ENCODE assay signal across 1 cellular context in the genomic region with DNA sequence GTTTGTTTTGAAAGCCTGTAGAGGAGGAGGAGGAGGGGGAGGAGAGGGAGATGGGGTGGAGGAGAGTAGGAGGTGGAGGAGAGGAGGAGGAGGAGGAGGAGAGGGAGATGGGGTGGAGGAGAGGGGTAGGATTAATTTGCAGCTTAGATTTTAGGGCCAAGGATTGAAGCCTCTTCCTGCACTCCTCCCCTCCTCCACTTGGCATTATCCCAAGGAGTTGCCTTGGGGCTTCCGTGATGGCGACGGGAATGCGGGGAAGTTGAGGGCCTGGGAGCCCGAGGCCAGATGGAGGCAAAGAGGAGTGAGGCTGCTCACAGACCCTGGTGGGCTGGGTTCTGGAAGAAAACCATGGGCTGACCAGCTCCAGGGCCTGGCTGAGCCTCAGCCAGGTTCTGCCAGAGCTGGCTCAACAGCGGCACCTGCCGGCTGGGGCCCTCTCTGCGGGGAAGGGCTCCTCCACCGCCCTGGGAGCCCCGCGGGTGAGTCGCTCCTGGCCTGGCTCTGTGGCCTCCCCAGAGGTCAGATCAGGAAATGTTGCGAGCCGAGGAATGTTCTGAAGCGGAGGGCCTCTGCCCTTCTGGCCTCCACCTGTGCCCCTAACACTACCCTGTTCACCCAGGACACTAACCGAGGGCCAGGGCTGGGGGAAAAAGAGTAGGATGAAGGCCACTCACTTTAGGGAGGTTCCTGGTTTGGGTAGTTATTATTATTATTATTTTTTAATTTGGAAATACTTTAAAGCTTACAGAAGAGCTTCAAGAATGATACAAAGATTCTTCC.
A peak's percentile ranks its signal among the peaks of the same experiment; 100 is the strongest.
TF ChIP-seq lines count a peak whose summit lies in the region.

No MANE protein-coding gene starts in this region.

TF ChIP-seq in IMR-90, 13 proteins besides CTCF, POLR2A, EP300 and RAD21:
- TF ChIP-seq SMC3 (IDR thresholded peaks at IDR 0.05; ENCODE audit: low read depth, low read length) (peak; percentile 96), FOS (IDR thresholded peaks at IDR 0.05; ENCODE audit: low read depth, low read length) (no peak), MAZ (IDR thresholded peaks at IDR 0.05; ENCODE audit: borderline replicate concordance, low read depth, low read length) (peak; percentile 71; the same call in 1 of the 2 replicates), RCOR1 (IDR thresholded peaks at IDR 0.05; ENCODE audit: insufficient replicate concordance, low read length) (no peak), MXI1 (IDR thresholded peaks at IDR 0.05; ENCODE audit: borderline replicate concordance, low read depth, low read length) (no peak), MAFK (IDR thresholded peaks at IDR 0.05; ENCODE audit: low read depth, low read length) (no peak), RFX5 (IDR thresholded peaks at IDR 0.05; ENCODE audit: low read depth, low read length) (no peak)
